8 cellular contexts compared by ENCODE assay signal in genomic region chr2:173286153-173286809, GRCh38.
A peak's percentile ranks its signal among the peaks of the same experiment; 100 is the strongest.
DNase-seq lines count a peak whose midpoint lies in the region; ATAC-seq and TF ChIP-seq lines count a peak whose summit lies in the region.

No MANE protein-coding gene starts in this region.

- H3K27me3 Mint-ChIP-seq in activated T-helper 2 cell treated with anti-CD3 and anti-CD28 coated beads, Interferon-gamma antibody, Interleukin-2, Interleukin-4, amounts not matched to agents 10 μg/mL and 5 μg/mL and 100 μg/mL, durations not matched to agents 14 hours and 24 hours and 36 hours (ENCODE audit: low read depth) = peaks cover 2% of the 10 kb centered on the region

- peak overlapping the region; percentile 35 for H3K27ac Mint-ChIP-seq in activated T-helper 2 cell treated with anti-CD3 and anti-CD28 coated beads, Interferon-gamma antibody, Interleukin-2, Interleukin-4, amounts not matched to agents 10 μg/mL and 5 μg/mL and 100 μg/mL, durations not matched to agents 14 hours and 24 hours and 36 hours

- no peak overlapping the region for H3K4me3 Mint-ChIP-seq in activated T-helper 2 cell treated with anti-CD3 and anti-CD28 coated beads, Interferon-gamma antibody, Interleukin-2, Interleukin-4, amounts not matched to agents 10 μg/mL and 5 μg/mL and 100 μg/mL, durations not matched to agents 14 hours and 24 hours and 36 hours (ENCODE audit: low read depth)

- TF ChIP-seq CTCF in GM13976 (IDR thresholded peaks at IDR 0.05; ENCODE audit: borderline replicate concordance, control extremely low read depth, extremely low read depth, insufficient read depth, missing control alignments) = no peak
- no peak for TF ChIP-seq CTCF in GM20000 (IDR thresholded peaks at IDR 0.05; ENCODE audit: extremely low read depth, missing control alignments)

- peak; percentile 77 for ATAC-seq in HG03439 (IDR thresholded peaks at IDR 0.05; ENCODE audit: unreplicated experiment)
- no peak for ATAC-seq in HG03521 (IDR thresholded peaks at IDR 0.05; ENCODE audit: unreplicated experiment)

- DNase-seq in GM13976 (ENCODE audit: low spot score) = peak; percentile 60
- DNase-seq in GM20000 (ENCODE audit: low spot score) = peak; percentile 71
- no peak for DNase-seq in activated T-helper 2 cell treated with anti-CD3 and anti-CD28 coated beads, Interferon-gamma antibody, Interleukin-2, Interleukin-4, amounts not matched to agents 10 μg/mL and 5 μg/mL and 100 μg/mL, durations not matched to agents 14 hours and 24 hours and 36 hours (ENCODE audit: low spot score)
- no peak for DNase-seq in NCI-H1694 treated with DMSO at 0.1 percent for 48 hours (lab: John Stamatoyannopoulos, UW)
- DNase-seq in NCI-H187 treated with DMSO at 0.1 percent for 48 hours (lab: John Stamatoyannopoulos, UW) = no peak
- no peak for DNase-seq in medulla oblongata (ENCODE audit: extremely low spot score)

- H3K4me1 Mint-ChIP-seq in activated T-helper 2 cell treated with anti-CD3 and anti-CD28 coated beads, Interferon-gamma antibody, Interleukin-2, Interleukin-4, amounts not matched to agents 10 μg/mL and 5 μg/mL and 100 μg/mL, durations not matched to agents 14 hours and 24 hours and 36 hours (ENCODE audit: low read depth) = peaks cover 19% of the 10 kb centered on the region

- intact Hi-C loops in activated T-helper 2 cell treated with anti-CD3 and anti-CD28 coated beads, Interferon-gamma antibody, Interleukin-2, Interleukin-4, amounts not matched to agents 10 μg/mL and 5 μg/mL and 100 μg/mL, durations not matched to agents 14 hours and 24 hours and 36 hours (cut with micrococcal nuclease) = loop anchor here (1.0 to 5.0 kb wide), 5 partner anchors 47 to 154 kb away; no protein-coding TSS in a partner anchor

- no peaks in the 10 kb centered on the region for H3K9me3 Mint-ChIP-seq in activated T-helper 2 cell treated with anti-CD3 and anti-CD28 coated beads, Interferon-gamma antibody, Interleukin-2, Interleukin-4, amounts not matched to agents 10 μg/mL and 5 μg/mL and 100 μg/mL, durations not matched to agents 14 hours and 24 hours and 36 hours

- in situ Hi-C loops in GM13976 (cut with MboI; ENCODE audit: low sequenced_read_pairs, unreplicated experiment) = no loop called here

- no peaks in the 10 kb centered on the region for H3K36me3 Mint-ChIP-seq in activated T-helper 2 cell treated with anti-CD3 and anti-CD28 coated beads, Interferon-gamma antibody, Interleukin-2, Interleukin-4, amounts not matched to agents 10 μg/mL and 5 μg/mL and 100 μg/mL, durations not matched to agents 14 hours and 24 hours and 36 hours (ENCODE audit: low read depth)

Comparison
In these comparisons a context has a peak if more than half of its experiments do, and no peak if none do; other contexts are left out.
1. DNase-seq: peak in GM13976 (single experiment) and GM20000 (single experiment); none in activated T-helper 2 cell treated with anti-CD3 and anti-CD28 coated beads, Interferon-gamma antibody, Interleukin-2, Interleukin-4, amounts not matched to agents 10 μg/mL and 5 μg/mL and 100 μg/mL, durations not matched to agents 14 hours and 24 hours and 36 hours (single experiment), NCI-H1694 treated with DMSO at 0.1 percent for 48 hours (single experiment), NCI-H187 treated with DMSO at 0.1 percent for 48 hours (single experiment) and medulla oblongata (single experiment).